In genomic region chrX:82732861-82733260, GRCh38 we compare ENCODE assay signal across 27 cellular contexts.
DNase-seq lines count a peak whose midpoint lies in the region; ATAC-seq, FAIRE-seq and TF ChIP-seq lines count a peak whose summit lies in the region.
"Had no signal": no experiment of that assay in that cellular context is flagged by ENCODE, and none has a peak within 500 bp of the region (broad histone marks: within the 10 kb centered on the region; RNA-seq: fewer than 3 reads in every experiment).

No MANE protein-coding gene starts in this region.

- CTCF ChIA-PET in HCT116 (lab: Charles Lee), result no interaction called here
- CTCF ChIA-PET in WTC11 (lab: Charles Lee), result no interaction called here

- H3K9ac ChIP-seq in HCT116 (ENCODE audit: low read length) (no peak overlapping the region), astrocyte (ENCODE audit: low read length) (no peak overlapping the region)
- H3K9ac ChIP-seq: BLaER1 had no signal

- H3K36me3 ChIP-seq in HCT116 (ENCODE audit: control insufficient read depth in 1 of 2, insufficient read depth in 2 of 2, low read length in 2 of 2) (no peaks in the 10 kb centered on the region), astrocyte (ENCODE audit: insufficient read depth, low read length) (no peaks in the 10 kb centered on the region), bronchial epithelial cell (ENCODE audit: control insufficient read depth, insufficient read depth, low read length) (no peaks in the 10 kb centered on the region)
- H3K36me3 ChIP-seq: BE2C, BLaER1 had no signal

- no peaks in the 10 kb centered on the region for H3K9me3 ChIP-seq in HCT116 (ENCODE audit: control insufficient read depth in 1 of 2, insufficient read depth in 1 of 2, low read depth in 1 of 2, low read length in 2 of 2)
- no peaks in the 10 kb centered on the region for H3K9me3 ChIP-seq in astrocyte (ENCODE audit: insufficient read depth, low read depth, low read length)
- H3K9me3 ChIP-seq: BE2C, BLaER1 had no signal

- H3K4me1 Mint-ChIP-seq in astrocyte (ENCODE audit: low read depth, unreplicated experiment) (peaks cover 11% of the 10 kb centered on the region), WTC11 (no peaks in the 10 kb centered on the region)
- H3K4me1 Mint-ChIP-seq in activated T-helper 1 cell treated with anti-CD3 and anti-CD28 coated beads, Interleukin-12 subunit alpha, Interleukin-12 subunit beta, Interleukin-2, Interleukin-4 antibody, amounts not matched to agents 30 ng/mL and 10 ng/mL and 1 ng/mL, durations not matched to agents 14 hours and 24 hours and 36 hours (ENCODE audit: low read depth), result no peaks in the 10 kb centered on the region
- H3K4me1 Mint-ChIP-seq: CD14-positive monocyte; CD4-positive, alpha-beta memory T cell; CD4-positive, CD25-positive, alpha-beta regulatory T cell; CD8-positive, alpha-beta memory T cell had no signal

- no peak overlapping the region for H3K27ac ChIP-seq in HCT116 (ENCODE audit: low read depth, low read length)
- no peak overlapping the region for H3K27ac ChIP-seq in astrocyte (ENCODE audit: low read depth, low read length)
- H3K27ac ChIP-seq: BLaER1 had no signal

- ATAC-seq in HCT116 (no peak), WTC11 (no peak), GM18498 (IDR thresholded peaks at IDR 0.05; ENCODE audit: unreplicated experiment) (no peak)
- ATAC-seq: GM12878 had no signal

- BruUV-seq in HCT116 (replicated peaks; lab: Mats Ljungman, UMichigan), result no TSS peak

- no peaks in the 10 kb centered on the region for H3K27me3 ChIP-seq in HCT116 (ENCODE audit: insufficient read depth, low read length)
- H3K27me3 ChIP-seq in astrocyte (ENCODE audit: insufficient read depth, low read length), result no peaks in the 10 kb centered on the region
- no peaks in the 10 kb centered on the region for H3K27me3 ChIP-seq in bronchial epithelial cell (ENCODE audit: control insufficient read depth, insufficient read depth, low read length)
- H3K27me3 ChIP-seq: BE2C had no signal

- no peak for TF ChIP-seq RAD21 in HCT116 (IDR thresholded peaks at IDR 0.05; ENCODE audit: low read depth)

- H3K4me3 ChIP-seq in HCT116 (replicated peaks in 1 of 2; ENCODE audit: low read depth in 1 of 2, low read length in 2 of 2) (no peak overlapping the region), astrocyte (ENCODE audit: insufficient read depth, low read depth, low read length) (no peak overlapping the region), bronchial epithelial cell (ENCODE audit: low read depth, low read length) (no peak overlapping the region)
- H3K4me3 ChIP-seq: BLaER1, GM12878 had no signal

- FAIRE-seq in astrocyte (lab: Jason Lieb, UNC) (peak; percentile 97), bronchial epithelial cell (lab: Jason Lieb, UNC) (no peak)
- FAIRE-seq: A204.1, GM12878, GM12892, GM19239 had no signal

- DNase-seq in HCT116 (ENCODE audit: low read depth, low spot score) (no peak), astrocyte (ENCODE audit: low read depth) (no peak), bronchial epithelial cell (ENCODE audit: low read depth) (peak; percentile 53), WTC11 (ENCODE audit: low spot score) (no peak)
- DNase-seq in activated T-helper 1 cell treated with anti-CD3 and anti-CD28 coated beads, Interleukin-12 subunit alpha, Interleukin-12 subunit beta, Interleukin-2, Interleukin-4 antibody, amounts not matched to agents 30 ng/mL and 10 ng/mL and 1 ng/mL, durations not matched to agents 14 hours and 24 hours and 36 hours (ENCODE audit: low spot score), result no peak
- DNase-seq: 8988T; ACHN; BE2C; C1 segment of cervical spinal cord; CD4-positive, alpha-beta memory T cell; CD4-positive, CD25-positive, alpha-beta regulatory T cell; CD8-positive, alpha-beta memory T cell; COR-L47; DMS 273 treated with DMSO at 0.1 percent for 48 hours; DMS153; DMS53; DMS79; DND-41; EL; GDM1 had no signal

- TF ChIP-seq POLR2A in HCT116 (IDR thresholded peaks at IDR 0.05; ENCODE audit: borderline replicate concordance, extremely low read depth, insufficient read depth, insufficient read length), result no peak

- H3K27ac Mint-ChIP-seq in astrocyte (ENCODE audit: unreplicated experiment) (no peak overlapping the region), WTC11 (no peak overlapping the region)
- H3K27ac Mint-ChIP-seq in activated T-helper 1 cell treated with anti-CD3 and anti-CD28 coated beads, Interleukin-12 subunit alpha, Interleukin-12 subunit beta, Interleukin-2, Interleukin-4 antibody, amounts not matched to agents 30 ng/mL and 10 ng/mL and 1 ng/mL, durations not matched to agents 14 hours and 24 hours and 36 hours, result no peak overlapping the region
- H3K27ac Mint-ChIP-seq: CD14-positive monocyte; CD4-positive, alpha-beta memory T cell; CD4-positive, CD25-positive, alpha-beta regulatory T cell; CD8-positive, alpha-beta memory T cell had no signal

- H2AFZ ChIP-seq in HCT116 (ENCODE audit: low read depth, low read length, poor library complexity, severe bottlenecking) (no peak overlapping the region), astrocyte (ENCODE audit: low read depth, low read length) (no peak overlapping the region)

- no peak overlapping the region for H3K4me3 Mint-ChIP-seq in astrocyte (ENCODE audit: unreplicated experiment)
- no peak overlapping the region for H3K4me3 Mint-ChIP-seq in WTC11
- H3K4me3 Mint-ChIP-seq in activated T-helper 1 cell treated with anti-CD3 and anti-CD28 coated beads, Interleukin-12 subunit alpha, Interleukin-12 subunit beta, Interleukin-2, Interleukin-4 antibody, amounts not matched to agents 30 ng/mL and 10 ng/mL and 1 ng/mL, durations not matched to agents 14 hours and 24 hours and 36 hours, result no peak overlapping the region
- H3K4me3 Mint-ChIP-seq: CD14-positive monocyte; CD4-positive, alpha-beta memory T cell; CD4-positive, CD25-positive, alpha-beta regulatory T cell; CD8-positive, alpha-beta memory T cell had no signal

- TF ChIP-seq CTCF in HCT116 (IDR thresholded peaks at IDR 0.05 in 2 of 3, conservative IDR thresholded peaks at IDR 0.05 in 1 of 3; ENCODE audit: borderline replicate concordance in 1 of 3, insufficient read depth in 1 of 3, low read depth in 2 of 3, low read length in 2 of 3) (no peak), astrocyte (IDR thresholded peaks at IDR 0.05; ENCODE audit: insufficient read depth, low read depth, low read length) (no peak), bronchial epithelial cell (IDR thresholded peaks at IDR 0.05; ENCODE audit: insufficient read depth, low read length, severe bottlenecking) (no peak), WTC11 (IDR thresholded peaks at IDR 0.05) (no peak)

- POLR2A ChIA-PET in HCT116 (lab: Charles Lee), result no interaction called here
- POLR2A ChIA-PET in WTC11 (lab: Charles Lee), result no interaction called here

- RAD21 ChIA-PET in HCT116 (lab: Charles Lee; ENCODE audit: low non-redundant PET in 1 of 2, low total read pairs in 2 of 2, uncharacterized antibody in 2 of 2, unreplicated experiment in 2 of 2), result no interaction called here

- no peaks in the 10 kb centered on the region for H4K20me1 ChIP-seq in HCT116 (ENCODE audit: insufficient read depth)
- no peaks in the 10 kb centered on the region for H4K20me1 ChIP-seq in astrocyte (ENCODE audit: insufficient read depth, low read length)
- H4K20me1 ChIP-seq: BLaER1 had no signal

- H3K36me3 Mint-ChIP-seq in astrocyte (ENCODE audit: low read depth, unreplicated experiment) (no peaks in the 10 kb centered on the region), WTC11 (peaks cover 11% of the 10 kb centered on the region)
- no peaks in the 10 kb centered on the region for H3K36me3 Mint-ChIP-seq in activated T-helper 1 cell treated with anti-CD3 and anti-CD28 coated beads, Interleukin-12 subunit alpha, Interleukin-12 subunit beta, Interleukin-2, Interleukin-4 antibody, amounts not matched to agents 30 ng/mL and 10 ng/mL and 1 ng/mL, durations not matched to agents 14 hours and 24 hours and 36 hours (ENCODE audit: low read depth)
- H3K36me3 Mint-ChIP-seq: CD14-positive monocyte; CD4-positive, alpha-beta memory T cell; CD4-positive, CD25-positive, alpha-beta regulatory T cell; CD8-positive, alpha-beta memory T cell had no signal

- H3K27me3 Mint-ChIP-seq in astrocyte (ENCODE audit: low read depth, unreplicated experiment) (no peaks in the 10 kb centered on the region), WTC11 (ENCODE audit: low read depth) (no peaks in the 10 kb centered on the region)
- H3K27me3 Mint-ChIP-seq in activated T-helper 1 cell treated with anti-CD3 and anti-CD28 coated beads, Interleukin-12 subunit alpha, Interleukin-12 subunit beta, Interleukin-2, Interleukin-4 antibody, amounts not matched to agents 30 ng/mL and 10 ng/mL and 1 ng/mL, durations not matched to agents 14 hours and 24 hours and 36 hours (ENCODE audit: insufficient read depth), result no peaks in the 10 kb centered on the region
- H3K27me3 Mint-ChIP-seq: CD4-positive, alpha-beta memory T cell; CD4-positive, CD25-positive, alpha-beta regulatory T cell; CD8-positive, alpha-beta memory T cell had no signal

- H3K9me2 ChIP-seq in HCT116 (ENCODE audit: insufficient read depth), result no peaks in the 10 kb centered on the region

- H3K79me2 ChIP-seq in HCT116 (ENCODE audit: insufficient read depth, low read length), result no peaks in the 10 kb centered on the region
- H3K79me2 ChIP-seq in astrocyte (ENCODE audit: insufficient read depth, low read length), result no peaks in the 10 kb centered on the region

- H3K9me3 Mint-ChIP-seq in astrocyte (ENCODE audit: unreplicated experiment) (no peaks in the 10 kb centered on the region), WTC11 (peaks cover 16% of the 10 kb centered on the region)
- H3K9me3 Mint-ChIP-seq in activated T-helper 1 cell treated with anti-CD3 and anti-CD28 coated beads, Interleukin-12 subunit alpha, Interleukin-12 subunit beta, Interleukin-2, Interleukin-4 antibody, amounts not matched to agents 30 ng/mL and 10 ng/mL and 1 ng/mL, durations not matched to agents 14 hours and 24 hours and 36 hours, result no peaks in the 10 kb centered on the region
- H3K9me3 Mint-ChIP-seq: CD4-positive, CD25-positive, alpha-beta regulatory T cell had no signal

- no peak overlapping the region for H3K4me2 ChIP-seq in HCT116 (ENCODE audit: low read length)
- no peak overlapping the region for H3K4me2 ChIP-seq in astrocyte (ENCODE audit: low read length)
- H3K4me2 ChIP-seq: BLaER1 had no signal

- H3K4me1 ChIP-seq in HCT116 (ENCODE audit: control insufficient read depth in 1 of 2, insufficient read depth in 2 of 2, low read length in 2 of 2) (peaks cover 0 to 4% of the 10 kb centered on the region in 2 experiments; a peak in 1 of 4 replicates), astrocyte (ENCODE audit: insufficient read depth, low read length) (no peaks in the 10 kb centered on the region)
- H3K4me1 ChIP-seq: BE2C, BLaER1 had no signal

- intact Hi-C loops in HCT116 (cut with micrococcal nuclease), result no loop called here
- intact Hi-C loops in activated T-helper 1 cell treated with anti-CD3 and anti-CD28 coated beads, Interleukin-12 subunit alpha, Interleukin-12 subunit beta, Interleukin-2, Interleukin-4 antibody, amounts not matched to agents 30 ng/mL and 10 ng/mL and 1 ng/mL, durations not matched to agents 14 hours and 24 hours and 36 hours (cut with micrococcal nuclease), result no loop called here

TF ChIP-seq in HCT116, 20 proteins besides CTCF, POLR2A, EP300 and RAD21 (continues in another document):
- TF ChIP-seq CEBPB (IDR thresholded peaks at IDR 0.05; ENCODE audit: low read depth), result 0 out of 2 replicates have a peak, but pooled peaks have one; percentile 12

TF ChIP-seq in WTC11, 78 proteins besides CTCF, POLR2A, EP300 and RAD21 (continues in another document):
- TF ChIP-seq ZNF138 (CRISPR knock-in tag; conservative IDR thresholded peaks at IDR 0.05) (no peak), FOXK1 (CRISPR knock-in tag; IDR thresholded peaks at IDR 0.05) (no peak), ZNF232 (CRISPR knock-in tag; IDR thresholded peaks at IDR 0.05) (no peak)
